8 cellular contexts compared by ENCODE assay signal in genomic region chr22:35915477-35916013, GRCh38.
DNase-seq lines count a peak whose midpoint lies in the region; ATAC-seq and TF ChIP-seq lines count a peak whose summit lies in the region.

No MANE protein-coding gene starts in this region.

- H3K9me3 Mint-ChIP-seq in activated naive CD4-positive, alpha-beta T cell treated with anti-CD3 and anti-CD28 coated beads, Interleukin-2, amount 50 U/mL, for 72 hours, result no peaks in the 10 kb centered on the region
- H3K9me3 Mint-ChIP-seq in activated naive CD4-positive, alpha-beta T cell treated with anti-CD3 and anti-CD28 coated beads, Interleukin-2, amount 10 ng/mL, durations not matched to agents 7 days and 5 days, result no peaks in the 10 kb centered on the region

- H2AFZ ChIP-seq in mammary epithelial cell (ENCODE audit: low read depth, low read length), result peak overlapping the region; percentile 49

- H3K4me2 ChIP-seq in mammary epithelial cell (ENCODE audit: insufficient read depth, low read depth, low read length), result peak overlapping the region; percentile 93

- H3K27me3 ChIP-seq in mammary epithelial cell (ENCODE audit: insufficient read depth, low read length) (no peaks in the 10 kb centered on the region), uterus (no peaks in the 10 kb centered on the region)

- peak overlapping the region; percentile 74 for H3K27ac ChIP-seq in mammary epithelial cell (ENCODE audit: insufficient read depth, low read depth, low read length)
- peak overlapping the region; percentile 74 to 86 for H3K27ac ChIP-seq in uterus

- BruUV-seq in mammary epithelial cell (replicated peaks; lab: Mats Ljungman, UMichigan), result no TSS peak

- 3% methylated on average over 5 of the region's 5 CpGs for WGBS in mammary epithelial cell (ENCODE audit: low coverage, missing lambda C conversion rate)

- H3K4me1 ChIP-seq in mammary epithelial cell (ENCODE audit: insufficient read depth, low read length), result peaks cover 48% of the 10 kb centered on the region
- H3K4me1 ChIP-seq in uterus, result peaks cover 5 to 17% of the 10 kb centered on the region in 2 donors

- peak overlapping the region in 1 of 2 donors; percentile 10 for H3K27ac Mint-ChIP-seq in activated naive CD4-positive, alpha-beta T cell treated with anti-CD3 and anti-CD28 coated beads, Interleukin-2, amount 50 U/mL, for 72 hours
- no peak overlapping the region for H3K27ac Mint-ChIP-seq in activated naive CD4-positive, alpha-beta T cell treated with anti-CD3 and anti-CD28 coated beads, Interleukin-2, amount 10 ng/mL, durations not matched to agents 7 days and 5 days

- peaks cover 3% of the 10 kb centered on the region for H3K27me3 Mint-ChIP-seq in activated naive CD4-positive, alpha-beta T cell treated with anti-CD3 and anti-CD28 coated beads, Interleukin-2, amount 10 ng/mL, durations not matched to agents 7 days and 5 days

- CTCF ChIA-PET in activated naive CD4-positive, alpha-beta T cell treated with anti-CD3 and anti-CD28 coated beads, Interleukin-2, amount 10 ng/mL, durations not matched to agents 7 days and 5 days (lab: Charles Lee), result interaction anchor here (0.6 to 1.7 kb wide), 4 partner anchors 67 to 288 kb away, joined by 3 to 7 read pairs (median 3); no protein-coding TSS in a partner anchor
- CTCF ChIA-PET in mammary epithelial cell (lab: Charles Lee; ENCODE audit: low non-redundant PET), result interaction anchor here (0.6 kb wide), 1 partner anchor 558 kb away, joined by 10 read pairs; no protein-coding TSS in a partner anchor

- peaks cover 16% of the 10 kb centered on the region for H3K4me1 Mint-ChIP-seq in activated naive CD4-positive, alpha-beta T cell treated with anti-CD3 and anti-CD28 coated beads, Interleukin-2, amount 10 ng/mL, durations not matched to agents 7 days and 5 days

- no peak overlapping the region for H3K4me3 Mint-ChIP-seq in activated naive CD4-positive, alpha-beta T cell treated with anti-CD3 and anti-CD28 coated beads, Interleukin-2, amount 10 ng/mL, durations not matched to agents 7 days and 5 days

- H3K79me2 ChIP-seq in mammary epithelial cell (ENCODE audit: insufficient read depth, low read length), result peaks cover 97% of the 10 kb centered on the region

- H4K20me1 ChIP-seq in mammary epithelial cell (ENCODE audit: insufficient read depth, low read length), result no peaks in the 10 kb centered on the region

- TF ChIP-seq POLR2A in uterus (IDR thresholded peaks at IDR 0.05), result no peak

- ATAC-seq in activated naive CD4-positive, alpha-beta T cell treated with anti-CD3 and anti-CD28 coated beads, Interleukin-2, amount 50 U/mL, for 72 hours, result peak; percentile 32 to 64
- ATAC-seq in HG03521 (IDR thresholded peaks at IDR 0.05; ENCODE audit: unreplicated experiment), result no peak
- ATAC-seq in HG02623 (IDR thresholded peaks at IDR 0.05; ENCODE audit: unreplicated experiment), result no peak

- intact Hi-C loops in mammary epithelial cell (cut with micrococcal nuclease) (loop anchor here (1.0 to 10.0 kb wide), 2 partner anchors 20 to 481 kb away; no protein-coding TSS in a partner anchor), uterus (cut with DNase I; ENCODE audit: low total_unique reads) (loop anchor here (5.0 to 10.0 kb wide), 2 partner anchors 71 to 268 kb away; partner anchors contain the start of gene APOL6)

- TF ChIP-seq CTCF in mammary epithelial cell (conservative IDR thresholded peaks at IDR 0.05 in 1 of 2, IDR thresholded peaks at IDR 0.05 in 1 of 2; ENCODE audit: extremely low read depth in 1 of 2, insufficient read depth in 1 of 2, low read depth in 1 of 2, low read length in 2 of 2) (no peak), uterus (IDR thresholded peaks at IDR 0.05) (no peak)

- H3K9me3 ChIP-seq in mammary epithelial cell (replicated peaks; ENCODE audit: insufficient read depth, low read length) (no peaks in the 10 kb centered on the region), uterus (no peaks in the 10 kb centered on the region)

- no peaks in the 10 kb centered on the region for H3K36me3 Mint-ChIP-seq in activated naive CD4-positive, alpha-beta T cell treated with anti-CD3 and anti-CD28 coated beads, Interleukin-2, amount 50 U/mL, for 72 hours
- no peaks in the 10 kb centered on the region for H3K36me3 Mint-ChIP-seq in activated naive CD4-positive, alpha-beta T cell treated with anti-CD3 and anti-CD28 coated beads, Interleukin-2, amount 10 ng/mL, durations not matched to agents 7 days and 5 days

- dilution Hi-C loops in mammary epithelial cell (cut with HindIII; ENCODE audit: low sequenced_read_pairs), result no loop called here

- peak overlapping the region; percentile 38 to 49 (median 41) for H3K4me3 ChIP-seq in mammary epithelial cell (replicated peaks in 1 of 3; ENCODE audit: insufficient read depth in 1 of 3, low read depth in 2 of 3, low read length in 3 of 3)
- peak overlapping the region in 1 of 2 donors; percentile 40 for H3K4me3 ChIP-seq in uterus

- in situ Hi-C loops in mammary epithelial cell (cut with MboI; ENCODE audit: low sequenced_read_pairs in 2 of 2), result loop anchor here in 1 of 2 donors (25.0 kb wide), 1 partner anchor 278 kb away; the partner anchor contains the start of gene APOL6

- H3K36me3 ChIP-seq in mammary epithelial cell (ENCODE audit: insufficient read depth, low read length) (no peaks in the 10 kb centered on the region), uterus (no peaks in the 10 kb centered on the region)

- DNase-seq in activated naive CD4-positive, alpha-beta T cell treated with anti-CD3 and anti-CD28 coated beads, Interleukin-2, amount 50 U/mL, for 72 hours (ENCODE audit: low spot score in 2 of 2), result no peak
- DNase-seq in activated naive CD4-positive, alpha-beta T cell treated with anti-CD3 and anti-CD28 coated beads, Interleukin-2, amount 10 ng/mL, durations not matched to agents 7 days and 5 days, result no peak
- DNase-seq in mammary epithelial cell (peak; percentile 80), lung microvascular endothelial cell (ENCODE audit: low read depth in 2 of 2) (peak; percentile 14 to 33), uterus (no peak), epidermal melanocyte (ENCODE audit: insufficient read length, low spot score) (no peak)

- H3K9ac ChIP-seq in mammary epithelial cell (ENCODE audit: insufficient read depth, low read length), result peak overlapping the region; percentile 78

Comparison
In these comparisons a context has a peak if more than half of its experiments do, and no peak if none do; other contexts are left out.
1. ATAC-seq: peak in activated naive CD4-positive, alpha-beta T cell treated with anti-CD3 and anti-CD28 coated beads, Interleukin-2, amount 50 U/mL, for 72 hours (2 of 2); none in HG03521 (single experiment) and HG02623 (single experiment).
2. DNase-seq: peak in mammary epithelial cell (single experiment) and lung microvascular endothelial cell (2 of 2); none in activated naive CD4-positive, alpha-beta T cell treated with anti-CD3 and anti-CD28 coated beads, Interleukin-2, amount 50 U/mL, for 72 hours (0 of 2), activated naive CD4-positive, alpha-beta T cell treated with anti-CD3 and anti-CD28 coated beads, Interleukin-2, amount 10 ng/mL, durations not matched to agents 7 days and 5 days (single experiment), uterus (0 of 2) and epidermal melanocyte (single experiment).